Comparison of ENCODE assay signal across 20 cellular contexts in genomic region chr9:130424781-130425310, GRCh38. TPM values are rescaled to one million over a fixed set of nuclear protein-coding genes. Genes with fewer than 3 reads are reported as not detected.
"Had no signal": no experiment of that assay in that cellular context is flagged by ENCODE, and none has a peak within 500 bp of the region (broad histone marks: within the 10 kb centered on the region; RNA-seq: fewer than 3 reads in every experiment).

No MANE protein-coding gene starts in this region.

- H3K27ac Mint-ChIP-seq: endodermal cell; naive thymus-derived CD8-positive, alpha-beta T cell; stimulated activated effector memory CD8-positive, alpha-beta T cell treated with anti-CD3 and anti-CD28 coated beads, Interleukin-12 subunit alpha, Interleukin-12 subunit beta, amount 100 ng/mL, for 72 hours; type B pancreatic cell had no signal

- H3K4me3 ChIP-seq: colonic mucosa, left ventricle myocardium inferior, lung, ovary, right atrium auricular region, smooth muscle cell, suprapubic skin, thyroid gland had no signal

- H3K36me3 ChIP-seq: colonic mucosa, left ventricle myocardium inferior, ovary, right atrium auricular region, suprapubic skin, thyroid gland had no signal

- H3K9me3 ChIP-seq: colonic mucosa, left ventricle myocardium inferior, ovary, right atrium auricular region, suprapubic skin, thyroid gland had no signal

- DNase-seq: colonic mucosa; dermis blood vessel endothelial cell; endodermal cell; erythroblast; foreskin keratinocyte; kidney; left cardiac atrium; left ventricle myocardium inferior; naive thymus-derived CD8-positive, alpha-beta T cell; ovary; stimulated activated CD4-positive, alpha-beta T cell treated with anti-CD3 and anti-CD28 coated beads, Interleukin-4, amount 100 ng/mL, for 1 hour; stimulated activated CD8-positive, alpha-beta memory T cell treated with anti-CD3 and anti-CD28 coated beads, Interleukin-4, amount 100 ng/mL, for 48 hours; stimulated activated naive CD8-positive, alpha-beta T cell treated with anti-CD3 and anti-CD28 coated beads, Interleukin-15, Interleukin-2, amounts not matched to agents 100 U/mL and 50 U/mL, for 24 hours; thyroid gland had no signal

- H3K36me3 Mint-ChIP-seq: naive thymus-derived CD8-positive, alpha-beta T cell; stimulated activated effector memory CD8-positive, alpha-beta T cell treated with anti-CD3 and anti-CD28 coated beads, Interleukin-12 subunit alpha, Interleukin-12 subunit beta, amount 100 ng/mL, for 72 hours; type B pancreatic cell had no signal

- H3K9me3 Mint-ChIP-seq: stimulated activated effector memory CD8-positive, alpha-beta T cell treated with anti-CD3 and anti-CD28 coated beads, Interleukin-12 subunit alpha, Interleukin-12 subunit beta, amount 100 ng/mL, for 72 hours; type B pancreatic cell had no signal

- ATAC-seq: foreskin keratinocyte; left cardiac atrium; naive thymus-derived CD8-positive, alpha-beta T cell; stimulated activated effector memory CD8-positive, alpha-beta T cell treated with anti-CD3 and anti-CD28 coated beads, Interleukin-12 subunit alpha, Interleukin-12 subunit beta, amount 100 ng/mL, for 72 hours; stimulated activated naive CD8-positive, alpha-beta T cell treated with anti-CD3 and anti-CD28 coated beads, Interleukin-15, Interleukin-2, amounts not matched to agents 100 U/mL and 50 U/mL, for 24 hours had no signal

- H3K27ac ChIP-seq: colonic mucosa, foreskin keratinocyte, left ventricle myocardium inferior, ovary, right atrium auricular region, suprapubic skin, thyroid gland had no signal

- H3K4me2 ChIP-seq: smooth muscle cell had no signal

- H3K27me3 ChIP-seq: colonic mucosa, ovary, right atrium auricular region, thyroid gland had no signal

- H3K4me3 Mint-ChIP-seq: endodermal cell; naive thymus-derived CD8-positive, alpha-beta T cell; stimulated activated effector memory CD8-positive, alpha-beta T cell treated with anti-CD3 and anti-CD28 coated beads, Interleukin-12 subunit alpha, Interleukin-12 subunit beta, amount 100 ng/mL, for 72 hours; type B pancreatic cell had no signal

- H3K4me1 Mint-ChIP-seq: naive thymus-derived CD8-positive, alpha-beta T cell; stimulated activated effector memory CD8-positive, alpha-beta T cell treated with anti-CD3 and anti-CD28 coated beads, Interleukin-12 subunit alpha, Interleukin-12 subunit beta, amount 100 ng/mL, for 72 hours had no signal

RNA-seq across cellular contexts. Expression of gene ASS1, which starts 19.9 kb away (rescaled TPM):
- total RNA-seq: naive thymus-derived CD8-positive, alpha-beta T cell had no signal
- polyA plus RNA-seq: naive thymus-derived CD8-positive, alpha-beta T cell had no signal
